11 cellular contexts compared by ENCODE assay signal in genomic region chr17:51487947-51488346, GRCh38.
A peak's percentile ranks its signal among the peaks of the same experiment; 100 is the strongest.
DNase-seq lines count a peak whose midpoint lies in the region; ATAC-seq, FAIRE-seq and TF ChIP-seq lines count a peak whose summit lies in the region.
"Had no signal": no experiment of that assay in that cellular context is flagged by ENCODE, and none has a peak within 500 bp of the region (broad histone marks: within the 10 kb centered on the region; RNA-seq: fewer than 3 reads in every experiment).

No MANE protein-coding gene starts in this region.

- no peak overlapping the region for H3K4me2 ChIP-seq in HepG2 (ENCODE audit: low read depth, low read length)
- H3K4me2 ChIP-seq: BLaER1 treated with 17β-estradiol and CSF1 and Interleukin-3, amounts not matched to agents 10 nM and 100 nM had no signal

- peaks cover 17% of the 10 kb centered on the region for H3K27me3 Mint-ChIP-seq in T-helper 17 cell
- peaks cover 8% of the 10 kb centered on the region for H3K27me3 Mint-ChIP-seq in mesothelial cell of epicardium (ENCODE audit: low read depth)

- H3K4me1 ChIP-seq in HepG2 (ENCODE audit: insufficient read depth, low read length) (no peaks in the 10 kb centered on the region), right lobe of liver (no peaks in the 10 kb centered on the region), upper lobe of right lung (no peaks in the 10 kb centered on the region)
- H3K4me1 ChIP-seq: ascending aorta; BLaER1 treated with 17β-estradiol and CSF1 and Interleukin-3, amounts not matched to agents 10 nM and 100 nM had no signal

- POLR2A ChIA-PET in HepG2 (lab: Yijun Ruan, JAX): no interaction called here

- H4K20me1 ChIP-seq in HepG2 (ENCODE audit: insufficient read depth, low read length): no peaks in the 10 kb centered on the region
- H4K20me1 ChIP-seq: BLaER1 treated with 17β-estradiol and CSF1 and Interleukin-3, amounts not matched to agents 10 nM and 100 nM had no signal

- TF ChIP-seq POLR2A in HepG2 (IDR thresholded peaks at IDR 0.05; ENCODE audit: insufficient read depth in 1 of 2, low read depth in 2 of 2, low read length in 2 of 2): no peak
- TF ChIP-seq POLR2A in right lobe of liver (IDR thresholded peaks at IDR 0.05): no peak

- H3K27ac Mint-ChIP-seq in T-helper 17 cell (no peak overlapping the region), mesothelial cell of epicardium (no peak overlapping the region)
- H3K27ac Mint-ChIP-seq: immature natural killer cell had no signal

- H3K36me3 Mint-ChIP-seq in T-helper 17 cell (ENCODE audit: low read depth) (no peaks in the 10 kb centered on the region), mesothelial cell of epicardium (no peaks in the 10 kb centered on the region)
- H3K36me3 Mint-ChIP-seq: immature natural killer cell had no signal

- H3K27ac ChIP-seq in HepG2 (ENCODE audit: extremely low read length, insufficient read depth, low read length): no peak overlapping the region
- no peak overlapping the region for H3K27ac ChIP-seq in right lobe of liver
- no peak overlapping the region for H3K27ac ChIP-seq in upper lobe of right lung
- H3K27ac ChIP-seq: ascending aorta; BLaER1 treated with 17β-estradiol and CSF1 and Interleukin-3, amounts not matched to agents 10 nM and 100 nM had no signal

- no peak overlapping the region for H2AFZ ChIP-seq in HepG2 (ENCODE audit: low read length)

- in situ Hi-C loops in HepG2 (cut with HindIII; ENCODE audit: extremely low pct_ligation_motif_present, low pct_unique_long_range_greater_than_20kb): no loop called here

- no peaks in the 10 kb centered on the region for H3K9me3 Mint-ChIP-seq in mesothelial cell of epicardium

- TF ChIP-seq EP300 in HepG2 (IDR thresholded peaks at IDR 0.05; ENCODE audit: low read depth in 2 of 2, low read length in 2 of 2) (no peak), HepG2 (CRISPR knock-in tag; IDR thresholded peaks at IDR 0.05; ENCODE audit: borderline replicate concordance) (no peak)

- no peak for TF ChIP-seq RAD21 in HepG2 (CRISPR knock-in tag; IDR thresholded peaks at IDR 0.05)

- no peak overlapping the region for H3K4me3 Mint-ChIP-seq in T-helper 17 cell
- no peak overlapping the region for H3K4me3 Mint-ChIP-seq in mesothelial cell of epicardium
- H3K4me3 Mint-ChIP-seq: immature natural killer cell had no signal

- H3K4me1 Mint-ChIP-seq in T-helper 17 cell (peaks cover 5% of the 10 kb centered on the region), mesothelial cell of epicardium (no peaks in the 10 kb centered on the region)
- H3K4me1 Mint-ChIP-seq: immature natural killer cell had no signal

- DNase-seq in HepG2 (ENCODE audit: low spot score) (peak; percentile 33), right lobe of liver (no peak), T-helper 17 cell (no peak), fibroblast of pulmonary artery (ENCODE audit: low read depth) (no peak), upper lobe of right lung (no peak), mesothelial cell of epicardium (ENCODE audit: low spot score in 2 of 2, unreplicated experiment in 2 of 2) (no peak), NCI-H1417 treated with DMSO at 0.1 percent for 48 hours (lab: John Stamatoyannopoulos, UW) (no peak), left lobe of liver (ENCODE audit: low spot score) (no peak)
- DNase-seq: immature natural killer cell had no signal

- H3K9ac ChIP-seq in HepG2 (ENCODE audit: insufficient read depth, low read depth, low read length): no peak overlapping the region
- H3K9ac ChIP-seq: BLaER1 treated with 17β-estradiol and CSF1 and Interleukin-3, amounts not matched to agents 10 nM and 100 nM had no signal

- H3K27me3 ChIP-seq in HepG2 (ENCODE audit: control insufficient read depth in 1 of 2, insufficient read depth in 2 of 2, low read length in 2 of 2) (no peaks in the 10 kb centered on the region), right lobe of liver (no peaks in the 10 kb centered on the region), upper lobe of right lung (no peaks in the 10 kb centered on the region)
- H3K27me3 ChIP-seq: ascending aorta; BLaER1 treated with 17β-estradiol and CSF1 and Interleukin-3, amounts not matched to agents 10 nM and 100 nM had no signal

- no peak for FAIRE-seq in HepG2 (lab: Jason Lieb, UNC)

- intact Hi-C loops in HepG2 (cut with micrococcal nuclease; ENCODE audit: unreplicated experiment): no loop called here
- intact Hi-C loops in right lobe of liver (cut with DNase I): no loop called here
- intact Hi-C loops in upper lobe of right lung (cut with DNase I): no loop called here

- BruUV-seq in HepG2 (replicated peaks; lab: Mats Ljungman, UMichigan): no TSS peak

- no peaks in the 10 kb centered on the region for H3K9me3 ChIP-seq in HepG2 (ENCODE audit: low read length)
- H3K9me3 ChIP-seq in right lobe of liver: no peaks in the 10 kb centered on the region
- H3K9me3 ChIP-seq in T-helper 17 cell (ENCODE audit: control insufficient read depth, low read length, poor library complexity, severe bottlenecking): no peaks in the 10 kb centered on the region
- H3K9me3 ChIP-seq in upper lobe of right lung: no peaks in the 10 kb centered on the region
- H3K9me3 ChIP-seq: ascending aorta; BLaER1 treated with 17β-estradiol and CSF1 and Interleukin-3, amounts not matched to agents 10 nM and 100 nM had no signal

- H3K79me2 ChIP-seq in HepG2 (ENCODE audit: insufficient read depth, low read length): no peaks in the 10 kb centered on the region

- peak; percentile 58 for TF ChIP-seq CTCF in HepG2 (CRISPR knock-in tag; IDR thresholded peaks at IDR 0.05)
- peak in 1 of 4 donors; percentile 16 for TF ChIP-seq CTCF in right lobe of liver (IDR thresholded peaks at IDR 0.05)
- peak; percentile 3 for TF ChIP-seq CTCF in fibroblast of pulmonary artery (IDR thresholded peaks at IDR 0.05; ENCODE audit: low read length, missing control alignments)
- TF ChIP-seq CTCF in upper lobe of right lung (IDR thresholded peaks at IDR 0.05): no peak
- no peak for TF ChIP-seq CTCF in mesothelial cell of epicardium (IDR thresholded peaks at IDR 0.05; ENCODE audit: unreplicated experiment)

- WGBS in HepG2 (ENCODE audit: low lambda C conversion rate): 40% methylated on average over 14 of the region's 14 CpGs
- 50% methylated on average over 14 of the region's 14 CpGs for WGBS in right lobe of liver (ENCODE audit: insufficient coverage, low coverage, low lambda C conversion rate, missing lambda C conversion rate)

- no peaks in the 10 kb centered on the region for H3K36me3 ChIP-seq in HepG2 (replicated peaks in 1 of 2; ENCODE audit: control insufficient read depth in 1 of 2, insufficient read depth in 2 of 2, low read length in 2 of 2)
- no peaks in the 10 kb centered on the region for H3K36me3 ChIP-seq in right lobe of liver
- no peaks in the 10 kb centered on the region for H3K36me3 ChIP-seq in upper lobe of right lung
- H3K36me3 ChIP-seq: ascending aorta; BLaER1 treated with 17β-estradiol and CSF1 and Interleukin-3, amounts not matched to agents 10 nM and 100 nM had no signal

- peak; percentile 73 for ATAC-seq in HepG2
- ATAC-seq in right lobe of liver: no peak
- ATAC-seq in T-helper 17 cell: peak; percentile 44
- ATAC-seq in upper lobe of right lung: peak; percentile 74
- ATAC-seq in left lobe of liver: no peak

- H3K4me3 ChIP-seq in HepG2 (replicated peaks in 1 of 3; ENCODE audit: insufficient read depth in 1 of 3, low read depth in 2 of 3, low read length in 3 of 3): no peak overlapping the region
- no peak overlapping the region for H3K4me3 ChIP-seq in right lobe of liver
- no peak overlapping the region for H3K4me3 ChIP-seq in fibroblast of pulmonary artery (replicated peaks; ENCODE audit: low read depth, low read length)
- H3K4me3 ChIP-seq in upper lobe of right lung: no peak overlapping the region
- H3K4me3 ChIP-seq: ascending aorta; BLaER1 treated with 17β-estradiol and CSF1 and Interleukin-3, amounts not matched to agents 10 nM and 100 nM had no signal

- CTCF ChIA-PET in HepG2 (lab: Yijun Ruan, JAX; ENCODE audit: low intra/inter-chr PET ratio, low total read pairs): no interaction called here

TF ChIP-seq in HepG2, 621 proteins besides CTCF, POLR2A, EP300 and RAD21 (continues in another document):
- TF ChIP-seq ZFP90 (CRISPR knock-in tag; IDR thresholded peaks at IDR 0.05; ENCODE audit: borderline replicate concordance): no peak
- TF ChIP-seq XRCC5 (optimal IDR thresholded peaks at IDR 0.05; ENCODE audit: low read length): peak; percentile 36

Comparison
In these comparisons a context has a peak if more than half of its experiments do, and no peak if none do; other contexts are left out.
1. ATAC-seq: peak in HepG2 (single experiment), T-helper 17 cell (single experiment) and upper lobe of right lung (single experiment); none in right lobe of liver (0 of 4) and left lobe of liver (single experiment).
2. CTCF ChIP-seq: peak in HepG2 (single experiment) and fibroblast of pulmonary artery (single experiment); none in upper lobe of right lung (single experiment) and mesothelial cell of epicardium (single experiment).